8 cellular contexts compared by ENCODE assay signal in the genomic region with DNA sequence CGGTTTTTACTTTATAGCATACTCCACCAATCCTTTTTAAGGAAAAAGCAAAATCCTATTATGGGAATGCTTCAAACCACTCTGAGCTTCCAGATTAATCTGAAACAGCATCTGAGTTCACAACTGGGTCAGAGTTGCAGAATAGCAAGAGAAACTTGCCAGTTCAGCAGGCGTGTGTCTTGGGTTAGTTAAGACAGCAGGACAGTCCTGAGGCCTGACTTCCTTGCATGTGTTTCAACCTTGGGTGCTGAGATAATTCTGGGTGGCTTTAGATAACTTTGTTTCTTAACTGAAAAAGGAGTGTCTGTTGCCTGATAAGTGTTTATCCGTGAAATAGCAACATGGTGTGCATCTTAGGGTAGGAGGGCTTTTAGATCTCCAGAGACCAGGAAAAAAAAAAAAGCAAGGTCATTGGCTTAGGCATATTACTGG.
DNase-seq lines count a peak whose midpoint lies in the region; ATAC-seq and TF ChIP-seq lines count a peak whose summit lies in the region.
"Had no signal": no experiment of that assay in that cellular context is flagged by ENCODE, and none has a peak within 500 bp of the region (broad histone marks: within the 10 kb centered on the region; RNA-seq: fewer than 3 reads in every experiment).

No MANE protein-coding gene starts in this region.

- H3K9me2 ChIP-seq in MM.1S (replicated peaks; ENCODE audit: insufficient read depth, low read length) = no peaks in the 10 kb centered on the region

- H3K4me1 ChIP-seq in MM.1S (ENCODE audit: low read length) (peaks cover 27% of the 10 kb centered on the region), ascending aorta (peaks cover 43 to 73% of the 10 kb centered on the region in 2 donors), subcutaneous abdominal adipose tissue (ENCODE audit: control insufficient read depth in 5 of 5, insufficient read depth in 5 of 5, low read length in 5 of 5) (peaks cover 0 to 69% (median 66%) of the 10 kb centered on the region in 5 donors)

- H3F3A ChIP-seq in MM.1S (ENCODE audit: insufficient read depth, low read length) = peaks cover 20% of the 10 kb centered on the region

- H3K9me3 ChIP-seq in MM.1S (replicated peaks; ENCODE audit: insufficient read depth, low read length) (no peaks in the 10 kb centered on the region), ascending aorta (no peaks in the 10 kb centered on the region), subcutaneous abdominal adipose tissue (ENCODE audit: control insufficient read depth in 5 of 5, low read length in 5 of 5) (no peaks in the 10 kb centered on the region)

- H3K36me3 ChIP-seq in MM.1S (replicated peaks; ENCODE audit: insufficient read depth, low read length) (no peaks in the 10 kb centered on the region), ascending aorta (no peaks in the 10 kb centered on the region), subcutaneous abdominal adipose tissue (ENCODE audit: control insufficient read depth in 5 of 5, insufficient read depth in 5 of 5, low read length in 5 of 5) (peaks cover 0 to 3% (median 0%) of the 10 kb centered on the region in 5 donors)

- H3K9ac ChIP-seq in MM.1S (ENCODE audit: low read length) (no peak overlapping the region), subcutaneous abdominal adipose tissue (ENCODE audit: low read length in 5 of 5) (peak overlapping the region in 4 of 5 donors; percentile 25 to 68 (median 54))

- no peak for TF ChIP-seq CTCF in MM.1S (IDR thresholded peaks at IDR 0.05; ENCODE audit: low read length)
- no peak for TF ChIP-seq CTCF in ascending aorta (IDR thresholded peaks at IDR 0.05)

- peak; percentile 35 for ATAC-seq in left colon
- ATAC-seq in GM19328 (IDR thresholded peaks at IDR 0.05; ENCODE audit: unreplicated experiment) = no peak
- ATAC-seq in activated CD4-positive, CD25-positive, alpha-beta regulatory T cell treated with anti-CD3 and anti-CD28 coated beads, Interleukin-2, amount 50 U/mL, for 24 hours = no peak

- H3K27me3 ChIP-seq in MM.1S (replicated peaks; ENCODE audit: insufficient read depth, low read length) (peaks cover 14% of the 10 kb centered on the region; the same call in 1 of the 2 replicates), ascending aorta (no peaks in the 10 kb centered on the region), subcutaneous abdominal adipose tissue (ENCODE audit: control insufficient read depth in 5 of 5, insufficient read depth in 4 of 5, low read length in 5 of 5) (no peaks in the 10 kb centered on the region)

- H3K4me3 ChIP-seq in MM.1S (ENCODE audit: low read length) (peak overlapping the region; percentile 24), ascending aorta (no peak overlapping the region), subcutaneous abdominal adipose tissue (ENCODE audit: low read depth in 1 of 5, low read length in 5 of 5) (peak overlapping the region in 1 of 5 donors; percentile 13)

- H4K20me1 ChIP-seq in MM.1S (ENCODE audit: insufficient read depth, low read length) = peaks cover 6% of the 10 kb centered on the region; the same call in 1 of the 2 replicates

- H2AFZ ChIP-seq in MM.1S (ENCODE audit: low read length) = no peak overlapping the region

- H3K27ac ChIP-seq in MM.1S (ENCODE audit: low read length) (peak overlapping the region; percentile 42; the same call in 1 of the 2 replicates), ascending aorta (peak overlapping the region; percentile 69 to 89), subcutaneous abdominal adipose tissue (ENCODE audit: low read depth, low read length) (peak overlapping the region; percentile 87)

- H3K79me2 ChIP-seq in MM.1S (ENCODE audit: low read length) = no peaks in the 10 kb centered on the region

- intact Hi-C loops in ascending aorta (cut with DNase I) (loop anchor here (2.0 kb wide), 1 partner anchor 42 kb away; no protein-coding TSS in a partner anchor), left colon (cut with DNase I, micrococcal nuclease) (no loop called here)

- peak overlapping the region; percentile 38 for H3K4me2 ChIP-seq in MM.1S (ENCODE audit: low read depth, low read length)

- peak; percentile 65 for DNase-seq in MM.1S
- no peak for DNase-seq in ascending aorta (ENCODE audit: low spot score in 2 of 2)
- no peak for DNase-seq in left colon
- no peak for DNase-seq in AG08396 (ENCODE audit: low spot score)
- DNase-seq: NCI-H1694 had no signal
